In the genomic region with DNA sequence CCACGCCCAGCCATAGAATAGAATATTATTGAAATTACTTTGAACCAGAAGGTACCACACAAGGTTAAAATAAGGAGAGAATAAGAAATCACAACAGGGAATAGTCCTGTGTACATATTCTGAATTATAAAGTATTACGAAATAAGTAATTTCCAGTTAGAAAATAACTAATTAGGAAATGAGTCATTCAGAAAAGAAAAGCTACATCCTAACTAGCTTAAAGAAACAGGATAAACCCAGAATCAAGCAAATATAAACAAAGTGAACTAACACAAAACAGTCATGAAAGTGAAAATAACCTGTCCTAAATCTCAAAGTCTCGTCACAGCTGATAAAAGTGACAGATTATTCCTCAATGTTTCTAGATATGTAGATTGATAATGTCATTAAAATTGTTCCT, we compare ENCODE assay signal across 34 cellular contexts.
DNase-seq lines count a peak whose midpoint lies in the region; ATAC-seq, FAIRE-seq and TF ChIP-seq lines count a peak whose summit lies in the region.
"Had no signal": no experiment of that assay in that cellular context is flagged by ENCODE, and none has a peak within 500 bp of the region (broad histone marks: within the 10 kb centered on the region; RNA-seq: fewer than 3 reads in every experiment).

No MANE protein-coding gene starts in this region.

- TF ChIP-seq EP300 in HepG2 (IDR thresholded peaks at IDR 0.05; ENCODE audit: low read depth in 2 of 2, low read length in 2 of 2) (no peak), HepG2 (CRISPR knock-in tag; IDR thresholded peaks at IDR 0.05; ENCODE audit: borderline replicate concordance) (no peak)

- no peak for TF ChIP-seq POLR2A in HepG2 (IDR thresholded peaks at IDR 0.05; ENCODE audit: insufficient read depth in 1 of 2, low read depth in 2 of 2, low read length in 2 of 2)

- peak; percentile 26 for ATAC-seq in HG03354 (IDR thresholded peaks at IDR 0.05; ENCODE audit: poor library complexity, severe bottlenecking, unreplicated experiment)
- no peak for ATAC-seq in HepG2
- ATAC-seq in activated CD4-positive, alpha-beta T cell treated with anti-CD3 and anti-CD28 coated beads for 36 hours: no peak
- no peak for ATAC-seq in lower lobe of right lung
- ATAC-seq: HCT116; left colon; pancreas; right cardiac atrium; Right ventricle myocardium inferior; stimulated activated naive CD8-positive, alpha-beta T cell treated with anti-CD3 and anti-CD28 coated beads, Interleukin-15, Interleukin-2, amounts not matched to agents 100 U/mL and 50 U/mL, for 24 hours had no signal

- in situ Hi-C loops in HepG2 (cut with HindIII; ENCODE audit: extremely low pct_ligation_motif_present, low pct_unique_long_range_greater_than_20kb): no loop called here

- FAIRE-seq in bronchial epithelial cell (lab: Jason Lieb, UNC): no peak
- no peak for FAIRE-seq in HepG2 (lab: Jason Lieb, UNC)
- FAIRE-seq: A204.1, pancreas, TTC549 had no signal

- H3K79me2 ChIP-seq in ACC112 (ENCODE audit: control insufficient read depth, insufficient read depth, low read length, unreplicated experiment) (no peaks in the 10 kb centered on the region), HepG2 (ENCODE audit: insufficient read depth, low read length) (no peaks in the 10 kb centered on the region)

- H2AFZ ChIP-seq in ACC112 (ENCODE audit: low read length, unreplicated experiment) (peak overlapping the region; percentile 20), HepG2 (ENCODE audit: low read length) (no peak overlapping the region)

- intact Hi-C loops in HepG2 (cut with micrococcal nuclease; ENCODE audit: unreplicated experiment) (no loop called here), lower lobe of right lung (cut with DNase I) (no loop called here)
- intact Hi-C loops in activated CD4-positive, alpha-beta T cell treated with anti-CD3 and anti-CD28 coated beads for 36 hours (cut with DNase I, micrococcal nuclease): no loop called here

- no peak overlapping the region for H3K9ac ChIP-seq in HepG2 (ENCODE audit: insufficient read depth, low read depth, low read length)
- H3K9ac ChIP-seq: SK-N-SH had no signal

- H4K20me1 ChIP-seq in HepG2 (ENCODE audit: insufficient read depth, low read length): 0 out of 2 replicates have a peak, but pooled peaks cover 2% of the 10 kb centered on the region

- H3K27ac ChIP-seq in ACC112 (ENCODE audit: low read depth, low read length) (no peak overlapping the region), HepG2 (ENCODE audit: extremely low read length, insufficient read depth, low read length) (no peak overlapping the region), lower lobe of right lung (no peak overlapping the region)
- H3K27ac ChIP-seq: adrenal gland, pancreas, spleen had no signal

- CTCF ChIA-PET in HepG2 (lab: Yijun Ruan, JAX; ENCODE audit: low intra/inter-chr PET ratio, low total read pairs): no interaction called here
- CTCF ChIA-PET in activated CD4-positive, alpha-beta T cell treated with anti-CD3 and anti-CD28 coated beads for 36 hours (lab: Charles Lee): no interaction called here

- no peak overlapping the region for H3K27ac Mint-ChIP-seq in activated CD4-positive, alpha-beta T cell treated with anti-CD3 and anti-CD28 coated beads for 36 hours
- H3K27ac Mint-ChIP-seq: activated naive CD4-positive, alpha-beta T cell treated with anti-CD3 and anti-CD28 coated beads for 36 hours; activated T-helper 1 cell treated with anti-CD3 and anti-CD28 coated beads, Interleukin-12 subunit alpha, Interleukin-12 subunit beta, Interleukin-2, Interleukin-4 antibody, amounts not matched to agents 30 ng/mL and 10 ng/mL and 1 ng/mL, durations not matched to agents 14 hours and 24 hours and 36 hours; brain; immature natural killer cell; memory B cell had no signal

- H3K9me3 ChIP-seq in HepG2 (ENCODE audit: low read length): no peaks in the 10 kb centered on the region
- H3K9me3 ChIP-seq in lower lobe of right lung: no peaks in the 10 kb centered on the region
- H3K9me3 ChIP-seq: adrenal gland, pancreas, SK-N-SH, spleen had no signal

- no peak for TF ChIP-seq RAD21 in HepG2 (CRISPR knock-in tag; IDR thresholded peaks at IDR 0.05)

- H3K4me1 ChIP-seq in ACC112 (ENCODE audit: control insufficient read depth, insufficient read depth, low read length, unreplicated experiment): peaks cover 21% of the 10 kb centered on the region
- H3K4me1 ChIP-seq in HepG2 (ENCODE audit: insufficient read depth, low read length): no peaks in the 10 kb centered on the region
- H3K4me1 ChIP-seq in lower lobe of right lung: no peaks in the 10 kb centered on the region
- H3K4me1 ChIP-seq: adrenal gland, pancreas, spleen had no signal

- TF ChIP-seq CTCF in bronchial epithelial cell (IDR thresholded peaks at IDR 0.05; ENCODE audit: insufficient read depth, low read length, severe bottlenecking) (no peak), HepG2 (CRISPR knock-in tag; IDR thresholded peaks at IDR 0.05) (no peak), lower lobe of right lung (IDR thresholded peaks at IDR 0.05) (no peak)

- H3K4me3 ChIP-seq in ACC112 (ENCODE audit: low read depth, low read length) (no peak overlapping the region), bronchial epithelial cell (ENCODE audit: low read depth, low read length) (no peak overlapping the region), HepG2 (replicated peaks in 1 of 3; ENCODE audit: insufficient read depth in 1 of 3, low read depth in 2 of 3, low read length in 3 of 3) (no peak overlapping the region), lower lobe of right lung (no peak overlapping the region)
- H3K4me3 ChIP-seq: adrenal gland, pancreas, spleen had no signal

- H3K4me1 Mint-ChIP-seq in activated CD4-positive, alpha-beta T cell treated with anti-CD3 and anti-CD28 coated beads for 36 hours: no peaks in the 10 kb centered on the region
- H3K4me1 Mint-ChIP-seq: immature natural killer cell had no signal

- BruUV-seq in HepG2 (replicated peaks; lab: Mats Ljungman, UMichigan): no TSS peak

- no peaks in the 10 kb centered on the region for H3K36me3 Mint-ChIP-seq in activated CD4-positive, alpha-beta T cell treated with anti-CD3 and anti-CD28 coated beads for 36 hours (ENCODE audit: low read depth)
- H3K36me3 Mint-ChIP-seq: brain; CD4-positive, CD25-positive, alpha-beta regulatory T cell; immature natural killer cell; memory B cell had no signal

- POLR2A ChIA-PET in HepG2 (lab: Yijun Ruan, JAX): no interaction called here
- POLR2A ChIA-PET in activated CD4-positive, alpha-beta T cell treated with anti-CD3 and anti-CD28 coated beads for 36 hours (lab: Charles Lee): no interaction called here

- DNase-seq in bronchial epithelial cell (ENCODE audit: low read depth): peak; percentile 17
- DNase-seq in HepG2 (ENCODE audit: low spot score): no peak
- DNase-seq in activated CD4-positive, alpha-beta T cell treated with anti-CD3 and anti-CD28 coated beads for 36 hours: no peak
- DNase-seq in lower lobe of right lung: no peak
- DNase-seq in DMS114 treated with DMSO at 0.1 percent for 48 hours (lab: John Stamatoyannopoulos, UW; ENCODE audit: unreplicated experiment): no peak
- no peak for DNase-seq in putamen (ENCODE audit: low spot score)
- DNase-seq: activated CD4-positive, alpha-beta T cell treated with anti-CD3 and anti-CD28 coated beads, Interleukin-2, amount 50 U/mL, for 4 hours; activated CD4-positive, CD25-positive, alpha-beta regulatory T cell; activated CD8-positive, alpha-beta memory T cell treated with anti-CD3 and anti-CD28 coated beads, Interleukin-2, amount 50 U/mL, for 4 hours; activated naive CD4-positive, alpha-beta T cell treated with anti-CD3 and anti-CD28 coated beads for 36 hours; adrenal gland; AML-193; CD4-positive, CD25-positive, alpha-beta regulatory T cell; immature natural killer cell; left colon; NCI-H1105; NCI-H2029; NCI-H524; NK-92 treated with Interleukin-12 subunit alpha and Interleukin-12 subunit beta, amount 100 ng/mL, for 24 hours; pancreas; right cardiac atrium; SK-N-SH; spleen; stimulated activated CD4-positive, alpha-beta T cell treated with anti-CD3 and anti-CD28 coated beads, Interleukin-2, amount 100 ng/mL, for 24 hours; stimulated activated naive CD8-positive, alpha-beta T cell treated with anti-CD3 and anti-CD28 coated beads, Interleukin-15, Interleukin-2, amounts not matched to agents 100 U/mL and 50 U/mL, for 24 hours had no signal

- H3K27me3 ChIP-seq in ACC112 (ENCODE audit: insufficient read depth, low read length) (no peaks in the 10 kb centered on the region), bronchial epithelial cell (ENCODE audit: control insufficient read depth, insufficient read depth, low read length) (no peaks in the 10 kb centered on the region), HepG2 (ENCODE audit: control insufficient read depth in 1 of 2, insufficient read depth in 2 of 2, low read length in 2 of 2) (no peaks in the 10 kb centered on the region; a peak in 1 of 5 replicates), lower lobe of right lung (ENCODE audit: low read depth) (no peaks in the 10 kb centered on the region)
- H3K27me3 ChIP-seq: adrenal gland, pancreas had no signal

- peaks cover 3% of the 10 kb centered on the region for H3K27me3 Mint-ChIP-seq in activated CD4-positive, alpha-beta T cell treated with anti-CD3 and anti-CD28 coated beads for 36 hours
- H3K27me3 Mint-ChIP-seq: CD4-positive, CD25-positive, alpha-beta regulatory T cell had no signal

- no peak overlapping the region for H3K4me2 ChIP-seq in HepG2 (ENCODE audit: low read depth, low read length)
- H3K4me2 ChIP-seq: SK-N-SH had no signal

- no peaks in the 10 kb centered on the region for H3K9me3 Mint-ChIP-seq in activated CD4-positive, alpha-beta T cell treated with anti-CD3 and anti-CD28 coated beads for 36 hours (ENCODE audit: low read depth)
- H3K9me3 Mint-ChIP-seq: activated naive CD4-positive, alpha-beta T cell treated with anti-CD3 and anti-CD28 coated beads for 36 hours; activated T-helper 1 cell treated with anti-CD3 and anti-CD28 coated beads, Interleukin-12 subunit alpha, Interleukin-12 subunit beta, Interleukin-2, Interleukin-4 antibody, amounts not matched to agents 30 ng/mL and 10 ng/mL and 1 ng/mL, durations not matched to agents 14 hours and 24 hours and 36 hours; memory B cell had no signal

- no peak overlapping the region for H3K4me3 Mint-ChIP-seq in activated CD4-positive, alpha-beta T cell treated with anti-CD3 and anti-CD28 coated beads for 36 hours
- H3K4me3 Mint-ChIP-seq: activated naive CD4-positive, alpha-beta T cell treated with anti-CD3 and anti-CD28 coated beads for 36 hours; activated T-helper 1 cell treated with anti-CD3 and anti-CD28 coated beads, Interleukin-12 subunit alpha, Interleukin-12 subunit beta, Interleukin-2, Interleukin-4 antibody, amounts not matched to agents 30 ng/mL and 10 ng/mL and 1 ng/mL, durations not matched to agents 14 hours and 24 hours and 36 hours; brain; CD4-positive, CD25-positive, alpha-beta regulatory T cell; immature natural killer cell; memory B cell had no signal

- 10% methylated on average over 3 of the region's 3 CpGs for WGBS in HepG2 (ENCODE audit: low lambda C conversion rate)

- H3K36me3 ChIP-seq in ACC112 (ENCODE audit: insufficient read depth, low read length): no peaks in the 10 kb centered on the region
- no peaks in the 10 kb centered on the region for H3K36me3 ChIP-seq in bronchial epithelial cell (ENCODE audit: control insufficient read depth, insufficient read depth, low read length)
- no peaks in the 10 kb centered on the region for H3K36me3 ChIP-seq in HepG2 (replicated peaks in 1 of 2; ENCODE audit: control insufficient read depth in 1 of 2, insufficient read depth in 2 of 2, low read length in 2 of 2)
- H3K36me3 ChIP-seq in lower lobe of right lung: no peaks in the 10 kb centered on the region
- H3K36me3 ChIP-seq: adrenal gland, pancreas, spleen had no signal
